7 cellular contexts compared by ENCODE assay signal in the genomic region with DNA sequence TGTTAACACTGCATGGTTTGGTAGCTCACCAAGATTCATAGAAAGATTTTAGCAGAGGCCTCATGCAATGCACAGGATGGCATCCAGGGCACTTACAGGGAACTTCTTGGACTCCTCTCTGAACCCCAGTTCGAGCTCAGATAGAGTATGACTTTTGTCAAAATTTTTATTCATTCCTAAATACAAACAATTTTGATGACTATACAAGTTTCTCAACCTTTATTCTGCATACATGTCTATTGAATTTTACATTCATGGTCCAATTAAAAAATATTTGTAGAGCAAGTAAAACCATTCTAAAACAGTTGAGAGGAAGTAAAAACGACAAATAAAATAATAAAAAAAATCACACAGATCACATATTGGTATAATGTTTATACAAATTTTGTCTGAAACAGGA.
"Had no signal": no experiment of that assay in that cellular context is flagged by ENCODE, and none has a peak within 500 bp of the region (broad histone marks: within the 10 kb centered on the region; RNA-seq: fewer than 3 reads in every experiment).

No MANE protein-coding gene starts in this region.

- H2AFZ ChIP-seq: GM23338 had no signal

- H3K4me3 ChIP-seq: GM23338 had no signal

- H3K27me3 Mint-ChIP-seq: IgD-negative memory B cell had no signal

- H3K9me3 Mint-ChIP-seq: GM23338, H9, IgD-negative memory B cell had no signal

- DNase-seq: H9, HCEC 1CT had no signal

- H3K27ac Mint-ChIP-seq: GM23338, H9, IgD-negative memory B cell had no signal

- H3K4me3 Mint-ChIP-seq: GM23338, H9, IgD-negative memory B cell had no signal

- H3K4me1 Mint-ChIP-seq: GM23338, H9, IgD-negative memory B cell had no signal

- FAIRE-seq: H1, H54, HTR-8/SVneo had no signal

- ATAC-seq: GM23338 had no signal

- H3K4me2 ChIP-seq: GM23338 had no signal
